35 cellular contexts compared by ENCODE assay signal in the genomic region with DNA sequence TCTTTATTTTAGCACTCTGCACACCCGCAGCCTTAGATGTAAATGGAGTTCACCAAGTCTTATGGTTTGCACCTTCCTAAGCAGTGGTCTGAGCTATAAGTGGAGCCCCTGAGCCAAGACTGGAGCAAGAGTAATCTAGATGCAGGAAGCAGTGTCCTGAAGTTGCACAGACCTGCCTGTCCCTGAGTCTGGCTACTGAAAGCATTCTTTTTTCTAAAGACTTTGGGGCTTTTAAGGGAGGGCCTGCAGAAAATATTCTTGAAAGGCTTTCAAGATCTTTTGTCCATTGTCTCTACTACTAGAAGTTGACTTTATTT.
"Had no signal": no experiment of that assay in that cellular context is flagged by ENCODE, and none has a peak within 500 bp of the region (broad histone marks: within the 10 kb centered on the region; RNA-seq: fewer than 3 reads in every experiment).

No MANE protein-coding gene starts in this region.

- H3K27ac Mint-ChIP-seq: activated B cell treated with CpG ODN at 0.5 μM for 24 hours; activated CD4-positive, alpha-beta memory T cell treated with anti-CD3 and anti-CD28 coated beads, Interleukin-2, amount 10 ng/mL, durations not matched to agents 7 days and 5 days; activated CD4-positive, alpha-beta T cell treated with anti-CD3 and anti-CD28 coated beads, Interleukin-2, amount 10 ng/mL, durations not matched to agents 7 days and 5 days; activated CD8-positive, alpha-beta memory T cell treated with anti-CD3 and anti-CD28 coated beads, Interleukin-2, amount 10 ng/mL, durations not matched to agents 7 days and 5 days; activated CD8-positive, alpha-beta T cell treated with anti-CD3 and anti-CD28 coated beads, Interleukin-2, amount 10 ng/mL, durations not matched to agents 7 days and 5 days; activated naive CD4-positive, alpha-beta T cell treated with anti-CD3 and anti-CD28 coated beads for 36 hours; activated naive CD4-positive, alpha-beta T cell treated with anti-CD3 and anti-CD28 coated beads, Interleukin-2, amount 50 U/mL, for 72 hours; activated naive CD8-positive, alpha-beta T cell treated with anti-CD3 and anti-CD28 coated beads for 36 hours; activated T-cell treated with anti-CD3 and anti-CD28 coated beads, Interleukin-2, amount 50 U/mL, for 24 hours; activated T-helper 2 cell treated with anti-CD3 and anti-CD28 coated beads, Interferon-gamma antibody, Interleukin-2, Interleukin-4, amounts not matched to agents 10 μg/mL and 5 μg/mL and 100 μg/mL, durations not matched to agents 14 hours and 24 hours and 36 hours; T-cell; T-helper 17 cell had no signal

- H3K27ac ChIP-seq: adrenal gland, body of pancreas, brain microvascular endothelial cell, breast epithelium, cardiac muscle cell, VCaP had no signal

- H3K4me1 Mint-ChIP-seq: activated B cell treated with CpG ODN at 0.5 μM for 24 hours; activated CD4-positive, alpha-beta memory T cell treated with anti-CD3 and anti-CD28 coated beads, Interleukin-2, amount 10 ng/mL, durations not matched to agents 7 days and 5 days; activated CD8-positive, alpha-beta memory T cell treated with anti-CD3 and anti-CD28 coated beads, Interleukin-2, amount 10 ng/mL, durations not matched to agents 7 days and 5 days; activated naive CD8-positive, alpha-beta T cell treated with anti-CD3 and anti-CD28 coated beads for 36 hours; central memory CD8-positive, alpha-beta T cell; T-cell; T-helper 17 cell had no signal

- H3K27me3 ChIP-seq: adrenal gland, body of pancreas, brain microvascular endothelial cell, breast epithelium, cardiac muscle cell had no signal

- H3K27me3 Mint-ChIP-seq: activated B cell treated with CpG ODN at 0.5 μM for 24 hours; activated CD4-positive, alpha-beta memory T cell treated with anti-CD3 and anti-CD28 coated beads, Interleukin-2, amount 10 ng/mL, durations not matched to agents 7 days and 5 days; activated CD4-positive, alpha-beta T cell treated with anti-CD3 and anti-CD28 coated beads, Interleukin-2, amount 10 ng/mL, durations not matched to agents 7 days and 5 days; activated CD8-positive, alpha-beta memory T cell treated with anti-CD3 and anti-CD28 coated beads, Interleukin-2, amount 10 ng/mL, durations not matched to agents 7 days and 5 days; activated naive CD8-positive, alpha-beta T cell treated with anti-CD3 and anti-CD28 coated beads for 36 hours; activated T-cell treated with anti-CD3 and anti-CD28 coated beads, Interleukin-2, amount 50 U/mL, for 24 hours; central memory CD8-positive, alpha-beta T cell; T-cell; T-helper 17 cell had no signal

- H3K36me3 ChIP-seq: adrenal gland, brain microvascular endothelial cell, breast epithelium, cardiac muscle cell had no signal

- FAIRE-seq: astrocyte, TTC549 had no signal

- H3K4me1 ChIP-seq: adrenal gland, body of pancreas, breast epithelium had no signal

- H3K4me3 ChIP-seq: adrenal gland, body of pancreas, breast epithelium, cardiac muscle cell had no signal

- ATAC-seq: activated CD8-positive, alpha-beta memory T cell treated with anti-CD3 and anti-CD28 coated beads, Interleukin-2, amount 10 ng/mL, durations not matched to agents 7 days and 5 days; activated CD8-positive, alpha-beta T cell treated with anti-CD3 and anti-CD28 coated beads, Interleukin-2, amount 10 ng/mL, durations not matched to agents 7 days and 5 days; activated naive CD4-positive, alpha-beta T cell treated with anti-CD3 and anti-CD28 coated beads, Interleukin-2, amount 50 U/mL, for 72 hours; body of pancreas; T-cell; T-helper 17 cell had no signal

- H3K9me3 Mint-ChIP-seq: activated B cell treated with CpG ODN at 0.5 μM for 24 hours; activated CD4-positive, alpha-beta memory T cell treated with anti-CD3 and anti-CD28 coated beads, Interleukin-2, amount 10 ng/mL, durations not matched to agents 7 days and 5 days; activated CD4-positive, alpha-beta T cell treated with anti-CD3 and anti-CD28 coated beads, Interleukin-2, amount 10 ng/mL, durations not matched to agents 7 days and 5 days; activated naive CD4-positive, alpha-beta T cell treated with anti-CD3 and anti-CD28 coated beads for 36 hours; activated naive CD4-positive, alpha-beta T cell treated with anti-CD3 and anti-CD28 coated beads, Interleukin-2, amount 50 U/mL, for 72 hours; activated naive CD8-positive, alpha-beta T cell treated with anti-CD3 and anti-CD28 coated beads for 36 hours; activated T-cell treated with anti-CD3 and anti-CD28 coated beads, Interleukin-2, amount 50 U/mL, for 24 hours; activated T-helper 2 cell treated with anti-CD3 and anti-CD28 coated beads, Interferon-gamma antibody, Interleukin-2, Interleukin-4, amounts not matched to agents 10 μg/mL and 5 μg/mL and 100 μg/mL, durations not matched to agents 14 hours and 24 hours and 36 hours; central memory CD8-positive, alpha-beta T cell; T-cell had no signal

- H3K36me3 Mint-ChIP-seq: activated CD8-positive, alpha-beta memory T cell treated with anti-CD3 and anti-CD28 coated beads, Interleukin-2, amount 10 ng/mL, durations not matched to agents 7 days and 5 days; activated naive CD4-positive, alpha-beta T cell treated with anti-CD3 and anti-CD28 coated beads, Interleukin-2, amount 50 U/mL, for 72 hours; activated naive CD8-positive, alpha-beta T cell treated with anti-CD3 and anti-CD28 coated beads for 36 hours; T-cell had no signal

- DNase-seq: activated B cell treated with CpG ODN at 0.5 μM for 24 hours; activated CD4-positive, alpha-beta memory T cell treated with anti-CD3 and anti-CD28 coated beads, Interleukin-2, amount 10 ng/mL, durations not matched to agents 7 days and 5 days; activated CD4-positive, alpha-beta T cell treated with anti-CD3 and anti-CD28 coated beads for 48 hours; activated CD4-positive, alpha-beta T cell treated with anti-CD3 and anti-CD28 coated beads, Interleukin-2, amount 10 ng/mL, durations not matched to agents 7 days and 5 days; activated CD4-positive, alpha-beta T cell treated with anti-CD3 and anti-CD28 coated beads, Interleukin-2, amount 50 U/mL, for 48 hours; activated CD4-positive, CD25-positive, alpha-beta regulatory T cell treated with anti-CD3 and anti-CD28 coated beads, Interleukin-2, amount 50 U/mL, for 72 hours; activated CD8-positive, alpha-beta memory T cell treated with anti-CD3 and anti-CD28 coated beads for 24 hours; activated CD8-positive, alpha-beta memory T cell treated with anti-CD3 and anti-CD28 coated beads, Interleukin-2, amount 10 ng/mL, durations not matched to agents 7 days and 5 days; activated CD8-positive, alpha-beta memory T cell treated with anti-CD3 and anti-CD28 coated beads, Interleukin-2, amount 50 U/mL, for 48 hours; activated CD8-positive, alpha-beta T cell treated with anti-CD3 and anti-CD28 coated beads, Interleukin-2, amount 10 ng/mL, durations not matched to agents 7 days and 5 days; activated effector memory CD4-positive, alpha-beta T cell treated with anti-CD3 and anti-CD28 coated beads, Interleukin-2, amount 50 U/mL, for 16 hours; activated gamma-delta T cell treated with Interleukin-2 at 50 U/mL for 16 hours; activated naive CD4-positive, alpha-beta T cell; activated naive CD4-positive, alpha-beta T cell treated with anti-CD3 and anti-CD28 coated beads for 36 hours; activated naive CD4-positive, alpha-beta T cell treated with anti-CD3 and anti-CD28 coated beads, Interleukin-2, amount 50 U/mL, for 16 hours; activated naive CD8-positive, alpha-beta T cell treated with anti-CD3 and anti-CD28 coated beads for 36 hours; activated T-cell treated with anti-CD3 and anti-CD28 coated beads, Interleukin-2, amount 50 U/mL, for 24 hours; activated T-cell treated with anti-CD3 and anti-CD28 coated beads, Interleukin-2, amount 50 U/mL, for 48 hours; amniotic stem cell; aorta; body of pancreas; brain microvascular endothelial cell; caudate nucleus; cerebellar nuclear complex; T-cell; T-helper 17 cell had no signal

- H3K9me3 ChIP-seq: adrenal gland, body of pancreas, breast epithelium had no signal

- H3K4me3 Mint-ChIP-seq: activated B cell treated with CpG ODN at 0.5 μM for 24 hours; activated CD4-positive, alpha-beta memory T cell treated with anti-CD3 and anti-CD28 coated beads, Interleukin-2, amount 10 ng/mL, durations not matched to agents 7 days and 5 days; activated CD4-positive, alpha-beta T cell treated with anti-CD3 and anti-CD28 coated beads, Interleukin-2, amount 10 ng/mL, durations not matched to agents 7 days and 5 days; activated CD8-positive, alpha-beta memory T cell treated with anti-CD3 and anti-CD28 coated beads, Interleukin-2, amount 10 ng/mL, durations not matched to agents 7 days and 5 days; activated CD8-positive, alpha-beta T cell treated with anti-CD3 and anti-CD28 coated beads, Interleukin-2, amount 10 ng/mL, durations not matched to agents 7 days and 5 days; activated naive CD4-positive, alpha-beta T cell treated with anti-CD3 and anti-CD28 coated beads for 36 hours; activated naive CD8-positive, alpha-beta T cell treated with anti-CD3 and anti-CD28 coated beads for 36 hours; activated T-cell treated with anti-CD3 and anti-CD28 coated beads, Interleukin-2, amount 50 U/mL, for 24 hours; central memory CD8-positive, alpha-beta T cell; T-cell; T-helper 17 cell had no signal
